ENCODE assay signal across 14 cellular contexts in the genomic region with DNA sequence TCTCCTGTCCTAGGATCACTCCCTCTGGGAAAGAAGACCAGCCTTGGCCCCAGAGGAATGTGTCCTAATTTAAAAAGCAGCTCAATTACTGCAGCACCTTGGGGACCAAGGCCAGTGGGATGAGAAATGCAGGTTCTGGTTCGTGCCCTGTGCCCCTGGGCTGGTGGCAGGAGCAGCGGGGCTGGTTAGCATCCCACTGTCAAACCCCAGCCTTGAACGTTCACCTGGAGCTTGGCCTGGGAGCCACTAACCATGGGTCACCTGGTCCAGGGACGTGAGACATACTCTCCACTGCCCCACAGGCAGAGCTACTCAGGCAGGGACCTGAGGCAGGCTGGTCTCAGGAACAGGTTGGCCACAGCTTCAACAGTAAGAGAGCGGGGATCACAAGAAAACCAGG. TPM values are rescaled to one million over a fixed set of nuclear protein-coding genes. Genes with fewer than 3 reads are reported as not detected.
DNase-seq lines count a peak whose midpoint lies in the region; ATAC-seq and TF ChIP-seq lines count a peak whose summit lies in the region.
"Had no signal": no experiment of that assay in that cellular context is flagged by ENCODE, and none has a peak within 500 bp of the region (broad histone marks: within the 10 kb centered on the region; RNA-seq: fewer than 3 reads in every experiment).

No MANE protein-coding gene starts in this region.

- peaks cover 0 to 3% of the 10 kb centered on the region in 2 donors for H3K4me1 ChIP-seq in neuronal stem cell (ENCODE audit: control insufficient read depth in 2 of 2, insufficient read depth in 1 of 2, low read depth in 1 of 2, low read length in 2 of 2)
- H3K4me1 ChIP-seq: colonic mucosa had no signal

- H4K91ac ChIP-seq in neuronal stem cell (ENCODE audit: low read depth, low read length, poor library complexity) = no peak overlapping the region

- peak overlapping the region; percentile 51 for H2BK12ac ChIP-seq in neuronal stem cell (ENCODE audit: low read length)

- intact Hi-C loops in activated CD4-positive, alpha-beta memory T cell treated with anti-CD3 and anti-CD28 coated beads for 36 hours (cut with micrococcal nuclease) = loop anchor here (5.0 kb wide), 2 partner anchors 48 to 208 kb away; no protein-coding TSS in a partner anchor

- no peak overlapping the region for H3K4ac ChIP-seq in neuronal stem cell (ENCODE audit: low read length)

- H3K27ac Mint-ChIP-seq in T-helper 17 cell = peak overlapping the region; percentile 79
- H3K27ac Mint-ChIP-seq in activated CD4-positive, alpha-beta memory T cell treated with anti-CD3 and anti-CD28 coated beads for 36 hours = no peak overlapping the region
- H3K27ac Mint-ChIP-seq: activated naive CD4-positive, alpha-beta T cell treated with anti-CD3 and anti-CD28 coated beads, Interleukin-2, amount 10 ng/mL, durations not matched to agents 7 days and 5 days had no signal

- H2AFZ ChIP-seq in neuronal stem cell (ENCODE audit: low read length) = peak overlapping the region; percentile 68

- H3K23ac ChIP-seq in neuronal stem cell (ENCODE audit: low read depth, low read length, poor library complexity) = no peak overlapping the region

- H3K79me1 ChIP-seq in neuronal stem cell (ENCODE audit: low read depth, low read length) = no peaks in the 10 kb centered on the region

- no peaks in the 10 kb centered on the region for H3K36me3 ChIP-seq in neuronal stem cell (replicated peaks in 1 of 2; ENCODE audit: control insufficient read depth in 2 of 2, insufficient read depth in 2 of 2, low read length in 2 of 2)
- H3K36me3 ChIP-seq: colonic mucosa, tibial nerve had no signal

- H3K9me3 ChIP-seq in AG04450 (ENCODE audit: control insufficient read depth, insufficient read depth, low read length) (no peaks in the 10 kb centered on the region), T-helper 17 cell (ENCODE audit: control insufficient read depth, low read length, poor library complexity, severe bottlenecking) (no peaks in the 10 kb centered on the region), neuronal stem cell (replicated peaks in 1 of 2; ENCODE audit: control insufficient read depth in 2 of 2, insufficient read depth in 1 of 2, low read depth in 1 of 2, low read length in 2 of 2) (no peaks in the 10 kb centered on the region)
- H3K9me3 ChIP-seq: colonic mucosa, tibial nerve had no signal

- POLR2A ChIA-PET in AG04450 (lab: Yijun Ruan, JAX) = interaction anchor here (0.8 to 1.8 kb wide), 6 partner anchors 10 to 140 kb away, joined by 3 to 9 read pairs (median 4); no protein-coding TSS in a partner anchor
- POLR2A ChIA-PET in activated CD4-positive, alpha-beta memory T cell treated with anti-CD3 and anti-CD28 coated beads for 36 hours (lab: Charles Lee) = interaction anchor here (1.2 kb wide), 2 partner anchors 120 to 140 kb away, joined by 4 read pairs; no protein-coding TSS in a partner anchor

- H3K9me3 Mint-ChIP-seq in activated CD4-positive, alpha-beta memory T cell treated with anti-CD3 and anti-CD28 coated beads for 36 hours = no peaks in the 10 kb centered on the region
- H3K9me3 Mint-ChIP-seq: activated naive CD4-positive, alpha-beta T cell treated with anti-CD3 and anti-CD28 coated beads, Interleukin-2, amount 10 ng/mL, durations not matched to agents 7 days and 5 days had no signal

- no peak overlapping the region for H2AK5ac ChIP-seq in neuronal stem cell (ENCODE audit: low read depth, low read length)

- peaks cover 9% of the 10 kb centered on the region for H3K4me1 Mint-ChIP-seq in T-helper 17 cell
- H3K4me1 Mint-ChIP-seq in activated CD4-positive, alpha-beta memory T cell treated with anti-CD3 and anti-CD28 coated beads for 36 hours (ENCODE audit: low read depth) = peaks cover 11% of the 10 kb centered on the region

- in situ Hi-C loops in G401 (cut with HindIII; ENCODE audit: low sequenced_read_pairs) = no loop called here

- peak overlapping the region; percentile 77 for H3K27ac ChIP-seq in AG04450 (ENCODE audit: low read depth, low read length)
- H3K27ac ChIP-seq in neuronal stem cell (replicated peaks; ENCODE audit: low read length) = no peak overlapping the region
- H3K27ac ChIP-seq: colonic mucosa, tibial nerve had no signal

- H3K9ac ChIP-seq in neuronal stem cell (ENCODE audit: low read depth, low read length, poor library complexity) = no peak overlapping the region

- no peak overlapping the region for H4K8ac ChIP-seq in neuronal stem cell (ENCODE audit: low read depth, low read length)

- no peaks in the 10 kb centered on the region for H3K27me3 Mint-ChIP-seq in T-helper 17 cell
- H3K27me3 Mint-ChIP-seq in activated CD4-positive, alpha-beta memory T cell treated with anti-CD3 and anti-CD28 coated beads for 36 hours = no peaks in the 10 kb centered on the region

- H3K4me3 Mint-ChIP-seq in T-helper 17 cell = peak overlapping the region; percentile 59
- H3K4me3 Mint-ChIP-seq in activated CD4-positive, alpha-beta memory T cell treated with anti-CD3 and anti-CD28 coated beads for 36 hours = no peak overlapping the region

- H3K18ac ChIP-seq in neuronal stem cell (ENCODE audit: low read length) = no peak overlapping the region

- no peak overlapping the region for H2BK15ac ChIP-seq in neuronal stem cell (ENCODE audit: low read length)

- TF ChIP-seq CTCF in AG04450 (IDR thresholded peaks at IDR 0.05; ENCODE audit: low read depth, low read length) = no peak

- no peaks in the 10 kb centered on the region for H3K36me3 Mint-ChIP-seq in T-helper 17 cell (ENCODE audit: low read depth)
- no peaks in the 10 kb centered on the region for H3K36me3 Mint-ChIP-seq in activated CD4-positive, alpha-beta memory T cell treated with anti-CD3 and anti-CD28 coated beads for 36 hours
- H3K36me3 Mint-ChIP-seq: activated naive CD4-positive, alpha-beta T cell treated with anti-CD3 and anti-CD28 coated beads, Interleukin-2, amount 10 ng/mL, durations not matched to agents 7 days and 5 days had no signal

- H3K4me3 ChIP-seq in AG04450 (ENCODE audit: low read depth, low read length) = no peak overlapping the region
- no peak overlapping the region for H3K4me3 ChIP-seq in neuronal stem cell (ENCODE audit: low read length in 2 of 2)
- H3K4me3 ChIP-seq: colonic mucosa, tibial nerve had no signal

- H2BK5ac ChIP-seq in neuronal stem cell (ENCODE audit: low read length) = no peak overlapping the region

- CTCF ChIA-PET in AG04450 (lab: Charles Lee) = interaction anchor here (0.6 to 4.4 kb wide), 38 partner anchors 10 to 414 kb away, joined by 3 to 129 read pairs (median 5); a partner anchor contains a TSS
- CTCF ChIA-PET in activated CD4-positive, alpha-beta memory T cell treated with anti-CD3 and anti-CD28 coated beads for 36 hours (lab: Charles Lee) = interaction anchor here (0.6 to 7.0 kb wide), 47 partner anchors 9 to 1522 kb away, joined by 3 to 250 read pairs (median 7); a partner anchor contains a TSS

- no peak overlapping the region for H2BK120ac ChIP-seq in neuronal stem cell (ENCODE audit: low read depth, low read length)

- DNase-seq in AG04450 (ENCODE audit: low read depth, low spot score) (no peak), G401 (ENCODE audit: low spot score) (peak; percentile 3), T-helper 17 cell (no peak), neuronal stem cell (ENCODE audit: low spot score) (no peak), NCI-H1417 treated with DMSO at 0.1 percent for 48 hours (lab: John Stamatoyannopoulos, UW) (no peak), DMS153 (lab: John Stamatoyannopoulos, UW) (no peak)
- no peak for DNase-seq in central memory CD4-positive, alpha-beta T cell
- DNase-seq in activated CD4-positive, alpha-beta memory T cell treated with anti-CD3 and anti-CD28 coated beads for 36 hours = no peak

- WGBS in neuronal stem cell (ENCODE audit: extremely low coverage in 2 of 2, insufficient read length in 2 of 2, insufficient replicate concordance in 1 of 2), 2 donors = no CpG with 5 or more reads among the region's 5 CpGs

- H3K14ac ChIP-seq in neuronal stem cell (ENCODE audit: low read length) = no peak overlapping the region

- H3K27me3 ChIP-seq in AG04450 (ENCODE audit: control insufficient read depth, insufficient read depth, low read length) (peaks cover 5% of the 10 kb centered on the region), neuronal stem cell (ENCODE audit: control insufficient read depth in 3 of 3, insufficient read depth in 3 of 3, low read depth in 1 of 3, low read length in 3 of 3) (no peaks in the 10 kb centered on the region)
- H3K27me3 ChIP-seq: colonic mucosa had no signal

- no peak overlapping the region for H3K4me2 ChIP-seq in neuronal stem cell (ENCODE audit: insufficient read depth, low read length, poor library complexity, severe bottlenecking)

- no peak for ATAC-seq in T-helper 17 cell

RNA-seq across cellular contexts. Expression of a gene that starts 8.4 kb away (rescaled TPM):
- 0.06 and 0.14 TPM in 2 replicates for polyA plus RNA-seq in AG04450 (2011; rRNA removed)
- polyA minus RNA-seq in AG04450 (2011; rRNA and poly(A)+ RNA removed) = 0.46 TPM in 1 of 2 replicates, not detected in the other
- not detected in 2 replicates for total RNA-seq in G401 (2014; rRNA removed; shearing (Covaris generic))
- not detected for total RNA-seq in T-helper 17 cell
- not detected for polyA plus RNA-seq in neuronal stem cell (2013, experiment 1 of 2)
- not detected for polyA plus RNA-seq in neuronal stem cell (2013, experiment 2 of 2)
- total RNA-seq in activated CD4-positive, alpha-beta memory T cell treated with anti-CD3 and anti-CD28 coated beads for 36 hours = not detected
- total RNA-seq: colonic mucosa, pulmonary artery endothelial cell, RPMI7951, tibial nerve had no signal
- polyA plus RNA-seq: neural cell had no signal

RNA-seq across cellular contexts. Expression of a gene that starts 24.7 kb away (rescaled TPM):
- polyA plus RNA-seq in AG04450 (2011; rRNA removed) = 0.10 TPM in 1 of 2 replicates, not detected in the other
- polyA minus RNA-seq in AG04450 (2011; rRNA and poly(A)+ RNA removed) = not detected in 2 replicates
- total RNA-seq in G401 (2014; rRNA removed; shearing (Covaris generic)) = not detected in 2 replicates
- not detected for total RNA-seq in T-helper 17 cell
- polyA plus RNA-seq in neuronal stem cell (2013, experiment 1 of 2) = not detected
- 0.01 TPM for polyA plus RNA-seq in neuronal stem cell (2013, experiment 2 of 2)
- not detected for total RNA-seq in activated CD4-positive, alpha-beta memory T cell treated with anti-CD3 and anti-CD28 coated beads for 36 hours
- total RNA-seq: pulmonary artery endothelial cell had no signal
- polyA plus RNA-seq: neural cell had no signal
